In genomic region chr12:15227004-15227679, GRCh38 we compare ENCODE assay signal across 8 cellular contexts. TPM values are rescaled to one million over a fixed set of nuclear protein-coding genes. Genes with fewer than 3 reads are reported as not detected.
DNase-seq lines count a peak whose midpoint lies in the region; ATAC-seq, FAIRE-seq and TF ChIP-seq lines count a peak whose summit lies in the region.

No MANE protein-coding gene starts in this region.

- H3K4me2 ChIP-seq in K562 (ENCODE audit: insufficient read depth, low read length), result no peak overlapping the region
- no peak overlapping the region for H3K4me2 ChIP-seq in keratinocyte (ENCODE audit: control insufficient read depth, extremely low read depth, insufficient read depth, low read depth, low read length)

- H3K4me1 ChIP-seq in K562 (replicated peaks in 1 of 2; ENCODE audit: control insufficient read depth in 2 of 2, insufficient read depth in 2 of 2, low read length in 2 of 2), result no peaks in the 10 kb centered on the region
- H3K4me1 ChIP-seq in keratinocyte (ENCODE audit: control insufficient read depth, extremely low read depth, insufficient read depth, low read length), result no peaks in the 10 kb centered on the region
- H3K4me1 ChIP-seq in thoracic aorta (ENCODE audit: control insufficient read depth in 1 of 2, low read depth in 2 of 2), result peaks cover 2 to 14% of the 10 kb centered on the region in 2 donors

- peak in 1 of 3 experiments; percentile 20; a peak in 1 of 6 replicates for TF ChIP-seq CTCF in K562 (IDR thresholded peaks at IDR 0.05 in 2 of 3, conservative IDR thresholded peaks at IDR 0.05 in 1 of 3; ENCODE audit: insufficient read depth in 2 of 3, low read depth in 1 of 3, low read length in 3 of 3)
- peak; percentile 51 to 72 (median 66) for TF ChIP-seq CTCF in keratinocyte (optimal IDR thresholded peaks at IDR 0.05 in 1 of 3, IDR thresholded peaks at IDR 0.05 in 1 of 3, conservative IDR thresholded peaks at IDR 0.05 in 1 of 3; ENCODE audit: extremely low read depth in 1 of 3, insufficient read depth in 2 of 3, low read length in 3 of 3)
- TF ChIP-seq CTCF in thoracic aorta (IDR thresholded peaks at IDR 0.05), result peak; percentile 66

- H2AFZ ChIP-seq in K562 (ENCODE audit: low read depth, low read length) (no peak overlapping the region), keratinocyte (ENCODE audit: control insufficient read depth, low read length) (no peak overlapping the region)

- TF ChIP-seq POLR2A in K562 (conservative IDR thresholded peaks at IDR 0.05), result no peak

- H3K9me3 ChIP-seq in K562 (replicated peaks; ENCODE audit: control insufficient read depth, insufficient read depth, low read depth, low read length) (no peaks in the 10 kb centered on the region), keratinocyte (ENCODE audit: control insufficient read depth, low read depth, low read length) (no peaks in the 10 kb centered on the region), thoracic aorta (no peaks in the 10 kb centered on the region)

- BruUV-seq in K562 (replicated peaks; lab: Mats Ljungman, UMichigan), result no TSS peak

- no peaks in the 10 kb centered on the region for H4K20me1 ChIP-seq in K562 (replicated peaks; ENCODE audit: control insufficient read depth, insufficient read depth, low read length)
- no peaks in the 10 kb centered on the region for H4K20me1 ChIP-seq in keratinocyte (ENCODE audit: control insufficient read depth, extremely low read depth, insufficient read depth, low read length)

- H3K27ac ChIP-seq in K562 (ENCODE audit: extremely low read depth, low read depth, low read length) (no peak overlapping the region), keratinocyte (ENCODE audit: control insufficient read depth, insufficient read depth, low read length) (no peak overlapping the region), thoracic aorta (no peak overlapping the region)

- intact Hi-C loops in K562 (cut with micrococcal nuclease), result no loop called here

- H3K79me2 ChIP-seq in K562 (ENCODE audit: control insufficient read depth, insufficient read depth, low read length) (no peaks in the 10 kb centered on the region), keratinocyte (ENCODE audit: control insufficient read depth, insufficient read depth, low read length) (no peaks in the 10 kb centered on the region)

- H3K27me3 ChIP-seq in K562 (ENCODE audit: control insufficient read depth in 2 of 2, insufficient read depth in 2 of 2, low read length in 2 of 2), result no peaks in the 10 kb centered on the region
- H3K27me3 ChIP-seq in keratinocyte (ENCODE audit: control insufficient read depth, extremely low read depth, insufficient read depth, low read length), result peaks cover 5% of the 10 kb centered on the region
- H3K27me3 ChIP-seq in thoracic aorta (replicated peaks; ENCODE audit: insufficient read depth), result no peaks in the 10 kb centered on the region

- TF ChIP-seq RAD21 in K562 (CRISPR knock-in tag; conservative IDR thresholded peaks at IDR 0.05 in 1 of 2, IDR thresholded peaks at IDR 0.05 in 1 of 2), result peak in 1 of 2 experiments; percentile 35; a peak in 2 of 4 replicates

- ATAC-seq in GM19328 (IDR thresholded peaks at IDR 0.05; ENCODE audit: unreplicated experiment) (peak; percentile 61), K562 (no peak), thoracic aorta (ENCODE audit: insufficient number of reproducible peaks, low FRiP score, low read depth) (no peak), GM21528 (IDR thresholded peaks at IDR 0.05; ENCODE audit: low FRiP score, unreplicated experiment) (no peak), HG03460 (IDR thresholded peaks at IDR 0.05; ENCODE audit: unreplicated experiment) (no peak)

- TF ChIP-seq EP300 in K562 (IDR thresholded peaks at IDR 0.05; ENCODE audit: low read length), result no peak

- in situ Hi-C loops in K562 (cut with MboI), result no loop called here

- H3K36me3 ChIP-seq in K562 (ENCODE audit: control insufficient read depth, insufficient read depth, low read length) (no peaks in the 10 kb centered on the region), keratinocyte (ENCODE audit: control insufficient read depth in 2 of 2, extremely low read depth in 1 of 2, insufficient read depth in 2 of 2, low read length in 2 of 2) (no peaks in the 10 kb centered on the region), thoracic aorta (no peaks in the 10 kb centered on the region)

- POLR2A ChIA-PET in K562 (lab: Yijun Ruan, JAX), result interaction anchor here (0.6 kb wide), 1 partner anchor 11 kb away, joined by 4 read pairs; no protein-coding TSS in a partner anchor

- DNase-seq in COLO829 (ENCODE audit: low spot score), result peak; percentile 42
- peak; percentile 57 for DNase-seq in NCI-H1092 (lab: John Stamatoyannopoulos, UW)
- DNase-seq in K562 (ENCODE audit: extremely low read depth in 1 of 4, low spot score in 3 of 4), result peak in 3 of 4 experiments; percentile 6 to 10 (median 9)
- no peak for DNase-seq in keratinocyte (ENCODE audit: low read depth, low spot score)
- no peak for DNase-seq in thoracic aorta (ENCODE audit: low spot score)

- H3K4me3 ChIP-seq in K562 (no peak overlapping the region), keratinocyte (ENCODE audit: control insufficient read depth in 2 of 3, extremely low read depth in 1 of 3, insufficient read depth in 2 of 3, low read depth in 1 of 3, low read length in 3 of 3) (no peak overlapping the region), thoracic aorta (no peak overlapping the region)

- CTCF ChIA-PET in K562 (lab: Yijun Ruan, JAX; ENCODE audit: low intra/inter-chr PET ratio), result no interaction called here

- FAIRE-seq in K562 (lab: Jason Lieb, UNC) (no peak), keratinocyte (lab: Jason Lieb, UNC) (peak; percentile 23)

- dilution Hi-C loops in keratinocyte (cut with MboI; ENCODE audit: extremely low pct_ligation_motif_present, low sequenced_read_pairs), result no loop called here

- WGBS in K562 (ENCODE audit: insufficient coverage, low coverage, missing lambda C conversion rate), result 0% methylated on average over 5 of the region's 5 CpGs

- H3K9me1 ChIP-seq in K562 (ENCODE audit: control insufficient read depth, insufficient read depth, low read length) (no peaks in the 10 kb centered on the region), keratinocyte (ENCODE audit: control insufficient read depth, extremely low read depth, insufficient read depth, low read length) (no peaks in the 10 kb centered on the region)

- H3K9ac ChIP-seq in K562 (ENCODE audit: insufficient read depth in 1 of 2, low read depth in 2 of 2, low read length in 2 of 2), result no peak overlapping the region
- H3K9ac ChIP-seq in keratinocyte (ENCODE audit: control insufficient read depth, extremely low read depth, insufficient read depth, low read length), result no peak overlapping the region

TF ChIP-seq in K562, 482 proteins besides CTCF, POLR2A, EP300 and RAD21:
- TF ChIP-seq TRIM25 (IDR thresholded peaks at IDR 0.05; ENCODE audit: borderline replicate concordance), result no peak
- no peak for TF ChIP-seq HNRNPH1 (optimal IDR thresholded peaks at IDR 0.05; ENCODE audit: low read depth, low read length)
- TF ChIP-seq FOXK1 (CRISPR knock-in tag; IDR thresholded peaks at IDR 0.05; ENCODE audit: borderline replicate concordance), result no peak
- no peak for TF ChIP-seq POLR2AphosphoS2 (IDR thresholded peaks at IDR 0.05; ENCODE audit: low read length)
- TF ChIP-seq ZFX (CRISPR knock-in tag; IDR thresholded peaks at IDR 0.05), result no peak
- TF ChIP-seq KLF1 (tag; IDR thresholded peaks at IDR 0.05), result no peak
- no peak for TF ChIP-seq ZZZ3 (IDR thresholded peaks at IDR 0.05)
- TF ChIP-seq SRSF9 (IDR thresholded peaks at IDR 0.05; ENCODE audit: borderline replicate concordance, low read depth, low read length), result no peak
- TF ChIP-seq GATAD2A (IDR thresholded peaks at IDR 0.05), result no peak

RNA-seq across cellular contexts. Expression of gene RERG, which starts 5.9 kb away (rescaled TPM):
- 4.3 and 6.6 TPM in 2 replicates for total RNA-seq in K562 (2011; cell fraction: chromatin; rRNA removed; ENCODE audit: low replicate concordance)
- 4.0 and 7.6 TPM in 2 replicates for total RNA-seq in K562 (2011; cell fraction: nucleolus; rRNA removed)
- total RNA-seq in K562 (2011; cell fraction: nucleoplasm; rRNA removed), result 9.6 and 9.8 TPM in 2 replicates
- total RNA-seq in K562 (2014; rRNA removed) (2.9 and 3.0 TPM in 2 replicates), K562 (2014; rRNA removed; fragmentation: Illumina TruSeq; extraction: Trizol) (5.2 and 5.4 TPM in 2 replicates), K562 (2015; rRNA removed; fragmentation: Illumina TruSeq; extraction: Trizol) (5.4 and 7.3 TPM in 2 replicates), K562 (2021) (3.9 and 4.3 TPM in 2 replicates), thoracic aorta (100 to 1,000 TPM in 1 of 2 donors, 10 to 100 TPM in 1; 92.3 to 120 TPM)
- polyA plus RNA-seq in K562 (2011; rRNA removed) (0.19 and 2.2 TPM in 2 replicates), K562 (2014; fragmentation: Illumina TruSeq; extraction: Trizol) (6.0 TPM in 2 replicates), K562 (2014; fragmentation: Nextera tagmentation; extraction: Ambion mirVana) (1 to 10 TPM; 2.6 TPM), K562 (2014; rRNA removed) (2.2 and 4.4 TPM in 2 replicates), keratinocyte (not detected in 3 replicates)
- polyA plus RNA-seq in K562 (2011; cell fraction: cytosol; rRNA removed), result 0.46 and 1.1 TPM in 2 replicates
- 0.69 and 2.1 TPM in 2 replicates for polyA plus RNA-seq in K562 (2011; cell fraction: nucleus; rRNA removed)
- 4.3 and 4.7 TPM in 2 replicates for polyA plus RNA-seq in K562 (2012)
- 0.57 and 3.2 TPM in 2 replicates for polyA minus RNA-seq in K562 (2011; rRNA and poly(A)+ RNA removed)
- polyA minus RNA-seq in K562 (2011; cell fraction: cytosol; rRNA and poly(A)+ RNA removed), result 1.7 TPM in 1 of 2 replicates, not detected in the other
- polyA minus RNA-seq in K562 (2011; cell fraction: nucleus; rRNA and poly(A)+ RNA removed), result 1.2 and 7.4 TPM in 2 replicates
- not detected for polyA plus RNA-seq in keratinocyte (2011; ENCODE audit: low read depth)
- not detected in 2 replicates for polyA plus RNA-seq in keratinocyte (2011; cell fraction: cytosol; rRNA removed)
- not detected in 2 replicates for polyA plus RNA-seq in keratinocyte (2011; cell fraction: nucleus; rRNA removed)
- polyA plus RNA-seq in keratinocyte (2012; ENCODE audit: low replicate concordance), result not detected in 2 replicates
- polyA minus RNA-seq in keratinocyte, result not detected in 3 replicates
- not detected for polyA minus RNA-seq in keratinocyte (2011; cell fraction: cytosol; rRNA and poly(A)+ RNA removed)
- not detected in 2 replicates for polyA minus RNA-seq in keratinocyte (2011; cell fraction: nucleus; rRNA and poly(A)+ RNA removed)

Comparison
In these comparisons a context has a peak if more than half of its experiments do, and no peak if none do; other contexts are left out.
1. DNase-seq: peak in COLO829 (single experiment), NCI-H1092 (single experiment) and K562 (3 of 4); none in keratinocyte (single experiment) and thoracic aorta (single experiment).
2. RNA of gene RERG, which starts 5.9 kb away (total RNA-seq): 92.3 to 120 TPM in thoracic aorta; 2.9 to 9.8 TPM in K562; every median in the first group is over 4 times any median in the second.